23 cellular contexts compared by ENCODE assay signal in the genomic region with DNA sequence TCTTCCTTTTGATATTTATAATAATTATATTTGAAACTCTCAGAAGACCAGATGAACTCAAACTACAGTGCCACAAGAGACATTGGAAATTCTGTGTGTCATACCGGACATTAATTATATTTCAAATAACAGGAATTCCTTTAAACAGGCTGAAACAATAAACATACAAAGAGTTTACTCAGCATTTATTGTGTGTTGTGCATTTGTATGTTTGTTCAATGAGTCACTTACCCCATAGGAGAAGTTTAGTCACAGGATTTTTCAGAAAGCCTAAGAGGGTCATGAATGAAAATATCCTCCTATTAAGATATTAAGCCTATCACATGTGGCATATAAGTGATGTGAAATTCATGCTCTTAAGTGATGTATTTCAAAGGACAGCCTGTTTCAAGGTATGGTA.
DNase-seq lines count a peak whose midpoint lies in the region; ATAC-seq, FAIRE-seq and TF ChIP-seq lines count a peak whose summit lies in the region.
"Had no signal": no experiment of that assay in that cellular context is flagged by ENCODE, and none has a peak within 500 bp of the region (broad histone marks: within the 10 kb centered on the region; RNA-seq: fewer than 3 reads in every experiment).

No MANE protein-coding gene starts in this region.

- CTCF ChIA-PET in MCF 10A (lab: Yijun Ruan, JAX): no interaction called here

- BruUV-seq in MCF 10A (replicated peaks; lab: Mats Ljungman, UMichigan): no TSS peak

- no peak overlapping the region for H3K9ac ChIP-seq in adipocyte (ENCODE audit: low read length)
- H3K9ac ChIP-seq in kidney (ENCODE audit: low read length in 2 of 2): no peak overlapping the region
- H3K9ac ChIP-seq: GM23248 had no signal

- DNase-seq in MCF 10A (ENCODE audit: unreplicated experiment) (peak; percentile 26), breast epithelium (ENCODE audit: low spot score in 2 of 2) (no peak), adipocyte (ENCODE audit: low read depth) (peak; percentile 58), fibroblast of gingiva (ENCODE audit: low read depth) (peak; percentile 60), WERI-Rb-1 (no peak), germinal center (ENCODE audit: low spot score) (no peak), kidney (no peak)
- DNase-seq: 8988T; activated T-cell treated with anti-CD3 and anti-CD28 coated beads, Interleukin-2, amount 50 U/mL, for 24 hours; effector memory CD8-positive, alpha-beta T cell; esophagus squamous epithelium; GM23248; NCI-H1436 treated with DMSO at 0.1 percent for 48 hours; NCI-H526 treated with DMSO at 0.1 percent for 48 hours; ovary; Right ventricle myocardium superior; stimulated activated CD4-positive, alpha-beta T cell treated with anti-CD3 and anti-CD28 coated beads, Interleukin-12 subunit alpha, Interleukin-12 subunit beta, amount 100 ng/mL, for 4 hours; stimulated activated naive CD8-positive, alpha-beta T cell treated with anti-CD3 and anti-CD28 coated beads, Interleukin-15, amount 100 ng/mL, for 72 hours had no signal

- no peak for ATAC-seq in GM21528 (IDR thresholded peaks at IDR 0.05; ENCODE audit: low FRiP score, unreplicated experiment)
- ATAC-seq: effector memory CD8-positive, alpha-beta T cell; left lobe of liver; natural killer cell treated with Interleukin-12 subunit alpha and Interleukin-12 subunit beta and Interleukin-15 and Interleukin-18, amount 100 ng/mL, for 72 hours; stimulated activated naive CD8-positive, alpha-beta T cell treated with anti-CD3 and anti-CD28 coated beads, Interleukin-15, amount 100 ng/mL, for 72 hours had no signal

- H3K4me1 ChIP-seq in breast epithelium (no peaks in the 10 kb centered on the region), adipocyte (ENCODE audit: control insufficient read depth, insufficient read depth, low read length) (no peaks in the 10 kb centered on the region), kidney (ENCODE audit: control insufficient read depth in 1 of 2, insufficient read depth in 1 of 2, low read depth in 1 of 2, low read length in 2 of 2) (no peaks in the 10 kb centered on the region)
- H3K4me1 ChIP-seq: esophagus squamous epithelium, right atrium auricular region, tibial nerve had no signal

- no peak overlapping the region for H3K27ac Mint-ChIP-seq in MCF 10A (ENCODE audit: low read depth, unreplicated experiment)
- H3K27ac Mint-ChIP-seq: activated T-cell treated with anti-CD3 and anti-CD28 coated beads, Interleukin-2, amount 50 U/mL, for 24 hours; effector memory CD8-positive, alpha-beta T cell; natural killer cell treated with Interleukin-12 subunit alpha and Interleukin-12 subunit beta and Interleukin-15 and Interleukin-18, amount 100 ng/mL, for 72 hours; stimulated activated naive CD8-positive, alpha-beta T cell treated with anti-CD3 and anti-CD28 coated beads, Interleukin-15, amount 100 ng/mL, for 72 hours had no signal

- POLR2A ChIA-PET in MCF 10A (lab: Yijun Ruan, JAX): no interaction called here

- no peak for TF ChIP-seq POLR2A in breast epithelium (IDR thresholded peaks at IDR 0.05)

- no peak overlapping the region for H3K4me3 Mint-ChIP-seq in MCF 10A (ENCODE audit: unreplicated experiment)
- H3K4me3 Mint-ChIP-seq: activated T-cell treated with anti-CD3 and anti-CD28 coated beads, Interleukin-2, amount 50 U/mL, for 24 hours; effector memory CD8-positive, alpha-beta T cell; natural killer cell treated with Interleukin-12 subunit alpha and Interleukin-12 subunit beta and Interleukin-15 and Interleukin-18, amount 100 ng/mL, for 72 hours; stimulated activated naive CD8-positive, alpha-beta T cell treated with anti-CD3 and anti-CD28 coated beads, Interleukin-15, amount 100 ng/mL, for 72 hours had no signal

- TF ChIP-seq CTCF in MCF 10A (IDR thresholded peaks at IDR 0.05; ENCODE audit: unreplicated experiment) (no peak), breast epithelium (IDR thresholded peaks at IDR 0.05) (no peak), WERI-Rb-1 (IDR thresholded peaks at IDR 0.05; ENCODE audit: low read depth, low read length) (no peak), kidney (IDR thresholded peaks at IDR 0.05; ENCODE audit: borderline replicate concordance, extremely low read depth, insufficient read depth) (no peak)

- H3K36me3 Mint-ChIP-seq in MCF 10A (ENCODE audit: insufficient read depth, unreplicated experiment): no peaks in the 10 kb centered on the region

- H3K27me3 ChIP-seq in breast epithelium (no peaks in the 10 kb centered on the region), adipocyte (replicated peaks; ENCODE audit: control insufficient read depth, insufficient read depth, low read length) (no peaks in the 10 kb centered on the region), WERI-Rb-1 (ENCODE audit: insufficient read depth, low read depth, severe bottlenecking) (no peaks in the 10 kb centered on the region)
- H3K27me3 ChIP-seq: esophagus squamous epithelium, ovary, right atrium auricular region, tibial nerve had no signal

- H3K27ac ChIP-seq in breast epithelium: no peak overlapping the region
- H3K27ac ChIP-seq in WERI-Rb-1: no peak overlapping the region
- no peak overlapping the region for H3K27ac ChIP-seq in kidney (ENCODE audit: low read depth in 2 of 2, low read length in 2 of 2)
- H3K27ac ChIP-seq: esophagus squamous epithelium, GM23248, ovary, right atrium auricular region, tibial nerve had no signal

- no peaks in the 10 kb centered on the region for H3K36me3 ChIP-seq in breast epithelium
- no peaks in the 10 kb centered on the region for H3K36me3 ChIP-seq in adipocyte (ENCODE audit: control insufficient read depth, insufficient read depth, low read length, severe bottlenecking)
- no peaks in the 10 kb centered on the region for H3K36me3 ChIP-seq in WERI-Rb-1
- no peaks in the 10 kb centered on the region for H3K36me3 ChIP-seq in kidney (ENCODE audit: control insufficient read depth in 1 of 2, insufficient read depth in 2 of 2, low read length in 2 of 2)
- H3K36me3 ChIP-seq: esophagus squamous epithelium, ovary, right atrium auricular region, tibial nerve had no signal

- no peaks in the 10 kb centered on the region for H3K9me3 Mint-ChIP-seq in MCF 10A (ENCODE audit: unreplicated experiment)

- H3K9me3 ChIP-seq in breast epithelium (no peaks in the 10 kb centered on the region), adipocyte (ENCODE audit: control insufficient read depth, low read length) (no peaks in the 10 kb centered on the region), WERI-Rb-1 (ENCODE audit: severe bottlenecking) (no peaks in the 10 kb centered on the region), kidney (ENCODE audit: control insufficient read depth in 1 of 2, low read length in 2 of 2) (no peaks in the 10 kb centered on the region)
- H3K9me3 ChIP-seq: esophagus squamous epithelium, ovary, right atrium auricular region, tibial nerve had no signal

- peaks cover 45% of the 10 kb centered on the region for H3K27me3 Mint-ChIP-seq in MCF 10A (ENCODE audit: insufficient read depth, unreplicated experiment)
- H3K27me3 Mint-ChIP-seq: activated T-cell treated with anti-CD3 and anti-CD28 coated beads, Interleukin-2, amount 50 U/mL, for 24 hours; effector memory CD8-positive, alpha-beta T cell; natural killer cell treated with Interleukin-12 subunit alpha and Interleukin-12 subunit beta and Interleukin-15 and Interleukin-18, amount 100 ng/mL, for 72 hours; stimulated activated naive CD8-positive, alpha-beta T cell treated with anti-CD3 and anti-CD28 coated beads, Interleukin-15, amount 100 ng/mL, for 72 hours had no signal

- no peak for FAIRE-seq in kidney (lab: Jason Lieb, UNC)

- intact Hi-C loops in MCF 10A (cut with micrococcal nuclease): no loop called here
- intact Hi-C loops in breast epithelium (cut with DNase I; ENCODE audit: low total_unique reads): no loop called here
- intact Hi-C loops in kidney (cut with DNase I): no loop called here

- H3K4me3 ChIP-seq in breast epithelium (no peak overlapping the region), adipocyte (ENCODE audit: low read length) (no peak overlapping the region), WERI-Rb-1 (ENCODE audit: low read depth, low read length) (no peak overlapping the region), kidney (ENCODE audit: low read length in 2 of 2) (no peak overlapping the region)
- H3K4me3 ChIP-seq: esophagus squamous epithelium, GM23248, ovary, right atrium auricular region, tibial nerve had no signal

- no peaks in the 10 kb centered on the region for H3K4me1 Mint-ChIP-seq in MCF 10A (ENCODE audit: insufficient read depth, unreplicated experiment)
- H3K4me1 Mint-ChIP-seq: stimulated activated naive CD8-positive, alpha-beta T cell treated with anti-CD3 and anti-CD28 coated beads, Interleukin-15, amount 100 ng/mL, for 72 hours had no signal

Comparison
In these comparisons a context has a peak if more than half of its experiments do, and no peak if none do; other contexts are left out.
1. DNase-seq: peak in MCF 10A (single experiment), adipocyte (single experiment) and fibroblast of gingiva (single experiment); none in breast epithelium (0 of 2), WERI-Rb-1 (single experiment), germinal center (single experiment) and kidney (single experiment).